ENCODE assay signal across 1 cellular context in genomic region chr17:48104440-48104839, GRCh38.
TF ChIP-seq lines count a peak whose summit lies in the region.

No MANE protein-coding gene starts in this region.

TF ChIP-seq in HepG2, 621 proteins besides CTCF, POLR2A, EP300 and RAD21:
- TF ChIP-seq MAFK (conservative IDR thresholded peaks at IDR 0.05 in 1 of 2, IDR thresholded peaks at IDR 0.05 in 1 of 2; ENCODE audit: low read length in 2 of 2): peak in 1 of 2 experiments; percentile 20; a peak in 1 of 4 replicates
- TF ChIP-seq ZNF12 (CRISPR knock-in tag; IDR thresholded peaks at IDR 0.05): no peak
- no peak for TF ChIP-seq SOX5 (CRISPR knock-in tag; IDR thresholded peaks at IDR 0.05; ENCODE audit: borderline replicate concordance)
- peak; percentile 76 for TF ChIP-seq ZNF460 (CRISPR knock-in tag; IDR thresholded peaks at IDR 0.05; ENCODE audit: borderline replicate concordance)
- TF ChIP-seq ZNF773 (CRISPR knock-in tag; IDR thresholded peaks at IDR 0.05; ENCODE audit: borderline replicate concordance): no peak
